Comparison of ENCODE assay signal across 9 cellular contexts in the genomic region with DNA sequence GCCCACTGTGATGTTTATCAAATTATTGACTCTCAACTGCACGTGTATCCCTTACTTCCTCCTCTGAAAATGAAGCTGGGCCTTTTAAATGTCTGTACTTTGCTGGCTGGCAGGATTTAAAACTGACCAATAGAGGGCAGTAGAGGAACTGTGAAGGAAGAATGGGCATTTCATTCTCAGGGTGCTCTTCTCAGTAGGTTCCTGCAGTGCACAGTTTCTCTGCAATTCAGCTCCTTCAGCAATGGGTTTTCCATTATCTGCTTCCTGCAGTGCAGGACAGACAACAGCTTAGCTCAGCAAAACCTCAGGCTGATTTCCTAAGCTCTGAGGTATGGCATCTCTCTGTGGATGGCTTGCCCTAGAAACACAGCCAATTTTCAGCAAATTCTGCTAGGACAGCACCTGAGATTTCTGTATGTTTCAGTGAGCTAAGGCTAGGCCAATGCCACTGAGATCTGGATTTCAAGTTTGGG.
DNase-seq lines count a peak whose midpoint lies in the region; ATAC-seq and TF ChIP-seq lines count a peak whose summit lies in the region.
"Had no signal": no experiment of that assay in that cellular context is flagged by ENCODE, and none has a peak within 500 bp of the region (broad histone marks: within the 10 kb centered on the region; RNA-seq: fewer than 3 reads in every experiment).

No MANE protein-coding gene starts in this region.

- H3K9me3 Mint-ChIP-seq in mesothelial cell of epicardium = no peaks in the 10 kb centered on the region

- H3K27ac Mint-ChIP-seq in mesothelial cell of epicardium = no peak overlapping the region

- no peaks in the 10 kb centered on the region for H3K36me3 ChIP-seq in brain microvascular endothelial cell (replicated peaks)
- H3K36me3 ChIP-seq: neutrophil had no signal

- H3K27ac ChIP-seq in HL-60 (replicated peaks) = no peak overlapping the region
- H3K27ac ChIP-seq in brain microvascular endothelial cell = no peak overlapping the region
- H3K27ac ChIP-seq: neutrophil had no signal

- DNase-seq in DMS53 (lab: John Stamatoyannopoulos, UW) (peak; percentile 84), HL-60 (ENCODE audit: low read depth in 1 of 2, low spot score in 1 of 2) (peak; percentile 35 to 50), NCI-H82 treated with DMSO at 0.1 percent for 48 hours (lab: John Stamatoyannopoulos, UW; ENCODE audit: unreplicated experiment) (peak; percentile 39), brain microvascular endothelial cell (peak; percentile 8), mesothelial cell of epicardium (ENCODE audit: low spot score in 2 of 2, unreplicated experiment in 2 of 2) (no peak), cerebellar nuclear complex (lab: John Stamatoyannopoulos, UW) (no peak), epidermal melanocyte (ENCODE audit: insufficient read length, low spot score) (no peak)

- no peaks in the 10 kb centered on the region for H3K27me3 ChIP-seq in HL-60 (ENCODE audit: insufficient read depth, poor library complexity, severe bottlenecking)
- no peaks in the 10 kb centered on the region for H3K27me3 ChIP-seq in brain microvascular endothelial cell (replicated peaks)
- H3K27me3 ChIP-seq: neutrophil had no signal

- peak; percentile 64 for ATAC-seq in GM19467 (IDR thresholded peaks at IDR 0.05; ENCODE audit: unreplicated experiment)

- H3K4me1 Mint-ChIP-seq in mesothelial cell of epicardium = no peaks in the 10 kb centered on the region

- H3K36me3 Mint-ChIP-seq in mesothelial cell of epicardium = no peaks in the 10 kb centered on the region

- H3K4me3 Mint-ChIP-seq in mesothelial cell of epicardium = no peak overlapping the region

- TF ChIP-seq CTCF in HL-60 (IDR thresholded peaks at IDR 0.05; ENCODE audit: insufficient read depth, low read length) (peak; percentile 70), brain microvascular endothelial cell (IDR thresholded peaks at IDR 0.05; ENCODE audit: low read depth, low read length, missing control alignments) (peak; percentile 67), mesothelial cell of epicardium (IDR thresholded peaks at IDR 0.05; ENCODE audit: unreplicated experiment) (peak; percentile 72)

- no peaks in the 10 kb centered on the region for H3K27me3 Mint-ChIP-seq in mesothelial cell of epicardium (ENCODE audit: low read depth)

- H3K4me3 ChIP-seq in HL-60 (replicated peaks; ENCODE audit: insufficient read depth, low read length) (no peak overlapping the region), brain microvascular endothelial cell (ENCODE audit: low read depth, low read length) (no peak overlapping the region)

- in situ Hi-C loops in brain microvascular endothelial cell (cut with HindIII; ENCODE audit: low pct_ligation_motif_present, low sequenced_read_pairs) = no loop called here

Comparison
In these comparisons a context has a peak if more than half of its experiments do, and no peak if none do; other contexts are left out.
1. DNase-seq: peak in DMS53 (single experiment), HL-60 (2 of 2), NCI-H82 treated with DMSO at 0.1 percent for 48 hours (single experiment) and brain microvascular endothelial cell (single experiment); none in mesothelial cell of epicardium (0 of 2), cerebellar nuclear complex (0 of 2) and epidermal melanocyte (single experiment).
2. Peak in every context shown above with its lines, with median percentiles within 50 percentile points of each other: CTCF ChIP-seq.